Comparison of ENCODE assay signal across 24 cellular contexts in the genomic region with DNA sequence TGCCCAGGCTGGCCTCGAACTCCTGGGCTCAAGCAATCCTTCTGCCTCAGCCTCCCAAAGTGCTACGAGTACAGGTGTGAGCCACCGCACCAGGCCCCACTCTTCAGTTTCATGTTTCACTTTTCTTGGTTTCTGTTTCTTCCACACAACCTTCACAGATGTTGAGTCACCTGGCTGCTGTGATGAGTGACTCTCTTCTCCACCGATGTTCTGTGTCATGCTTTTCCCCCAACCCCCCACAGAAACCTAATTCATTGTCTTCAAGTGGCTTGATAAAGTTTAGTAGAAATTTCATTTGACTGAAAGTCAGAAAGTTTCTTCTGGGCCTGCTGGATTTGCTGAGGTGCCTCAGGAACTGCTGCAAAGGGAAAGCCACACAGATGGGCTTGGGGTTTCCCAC.
DNase-seq lines count a peak whose midpoint lies in the region; ATAC-seq and TF ChIP-seq lines count a peak whose summit lies in the region.
"Had no signal": no experiment of that assay in that cellular context is flagged by ENCODE, and none has a peak within 500 bp of the region (broad histone marks: within the 10 kb centered on the region; RNA-seq: fewer than 3 reads in every experiment).

No MANE protein-coding gene starts in this region.

- no peak overlapping the region for H3K4me3 Mint-ChIP-seq in natural killer cell
- H3K4me3 Mint-ChIP-seq: activated CD4-positive, alpha-beta T cell treated with anti-CD3 and anti-CD28 coated beads, Interleukin-2, amount 10 ng/mL, durations not matched to agents 7 days and 5 days; CD4-positive, CD25-positive, alpha-beta regulatory T cell had no signal

- no peaks in the 10 kb centered on the region for H3K36me3 ChIP-seq in RWPE2 (ENCODE audit: low read depth)
- H3K36me3 ChIP-seq: lower lobe of right lung, stomach, transverse colon had no signal

- no peak for DNase-seq in RWPE2 (ENCODE audit: low spot score)
- DNase-seq in DMS 273 treated with DMSO at 0.1 percent for 48 hours (lab: John Stamatoyannopoulos, UW): no peak
- no peak for DNase-seq in NCI-H774 (lab: John Stamatoyannopoulos, UW)
- no peak for DNase-seq in natural killer cell
- DNase-seq: activated CD4-positive, alpha-beta T cell treated with anti-CD3 and anti-CD28 coated beads, Interleukin-2, amount 10 ng/mL, durations not matched to agents 7 days and 5 days; activated gamma-delta T cell treated with Interleukin-2 at 50 U/mL for 16 hours; amygdala; caudate nucleus; CD4-positive, CD25-positive, alpha-beta regulatory T cell; foreskin melanocyte; GF-D8; hypothalamus; KG1; lower lobe of right lung; NCI-H1092; NCI-H2029; NCI-H446; Right ventricle myocardium superior; stimulated activated CD4-positive, alpha-beta T cell treated with anti-CD3 and anti-CD28 coated beads, Interleukin-4, amount 100 ng/mL, for 4 hours; stomach; transverse colon had no signal

- H3K27ac ChIP-seq in RWPE2 (ENCODE audit: poor library complexity, severe bottlenecking): no peak overlapping the region
- H3K27ac ChIP-seq: lower lobe of right lung, stomach, transverse colon had no signal

- no peak for TF ChIP-seq CTCF in RWPE2 (IDR thresholded peaks at IDR 0.05; ENCODE audit: poor library complexity, severe bottlenecking)
- no peak for TF ChIP-seq CTCF in natural killer cell (IDR thresholded peaks at IDR 0.05)

- H3K36me3 Mint-ChIP-seq in natural killer cell: peaks cover 11% of the 10 kb centered on the region
- H3K36me3 Mint-ChIP-seq: CD4-positive, CD25-positive, alpha-beta regulatory T cell had no signal

- no peak overlapping the region for H3K27ac Mint-ChIP-seq in natural killer cell
- H3K27ac Mint-ChIP-seq: activated CD4-positive, alpha-beta T cell treated with anti-CD3 and anti-CD28 coated beads, Interleukin-2, amount 10 ng/mL, durations not matched to agents 7 days and 5 days; CD4-positive, CD25-positive, alpha-beta regulatory T cell had no signal

- ATAC-seq in GM18502 (IDR thresholded peaks at IDR 0.05; ENCODE audit: poor library complexity, unreplicated experiment) (peak; percentile 60), GM21619 (IDR thresholded peaks at IDR 0.05; ENCODE audit: unreplicated experiment) (peak; percentile 45), HG03442 (IDR thresholded peaks at IDR 0.05; ENCODE audit: unreplicated experiment) (peak; percentile 53), RWPE2 (ENCODE audit: low read depth) (peak; percentile 35; the same call in 1 of the 3 replicates), natural killer cell (no peak)
- ATAC-seq: lower lobe of right lung had no signal

- H3K27me3 Mint-ChIP-seq in natural killer cell (ENCODE audit: low read depth in 2 of 2): no peaks in the 10 kb centered on the region
- H3K27me3 Mint-ChIP-seq: activated CD4-positive, alpha-beta T cell treated with anti-CD3 and anti-CD28 coated beads, Interleukin-2, amount 10 ng/mL, durations not matched to agents 7 days and 5 days had no signal

- no peaks in the 10 kb centered on the region for H3K4me1 Mint-ChIP-seq in natural killer cell
- H3K4me1 Mint-ChIP-seq: activated CD4-positive, alpha-beta T cell treated with anti-CD3 and anti-CD28 coated beads, Interleukin-2, amount 10 ng/mL, durations not matched to agents 7 days and 5 days; CD4-positive, CD25-positive, alpha-beta regulatory T cell had no signal

- peaks cover 15 to 16% of the 10 kb centered on the region in 2 donors for H3K9me3 Mint-ChIP-seq in natural killer cell

- H3K27me3 ChIP-seq in RWPE2 (ENCODE audit: insufficient read depth, poor library complexity, severe bottlenecking): peaks cover 19% of the 10 kb centered on the region
- H3K27me3 ChIP-seq: stomach, transverse colon had no signal

- no peaks in the 10 kb centered on the region for H3K4me1 ChIP-seq in RWPE2 (ENCODE audit: insufficient read depth, poor library complexity, severe bottlenecking)
- H3K4me1 ChIP-seq: lower lobe of right lung, stomach, transverse colon had no signal

- no peak overlapping the region for H3K4me3 ChIP-seq in RWPE2 (ENCODE audit: severe bottlenecking)
- H3K4me3 ChIP-seq: lower lobe of right lung, stomach, transverse colon had no signal

- intact Hi-C loops in natural killer cell (cut with micrococcal nuclease): no loop called here

- no peaks in the 10 kb centered on the region for H3K9me3 ChIP-seq in RWPE2 (ENCODE audit: severe bottlenecking)
- H3K9me3 ChIP-seq: lower lobe of right lung, transverse colon had no signal

Comparison
In these comparisons a context has a peak if more than half of its experiments do, and no peak if none do; other contexts are left out.
1. ATAC-seq: peak in GM18502 (single experiment), GM21619 (single experiment), HG03442 (single experiment) and RWPE2 (single experiment); none in natural killer cell (0 of 3).